22 cellular contexts compared by ENCODE assay signal in genomic region chr1:100502052-100502792, GRCh38. TPM values are rescaled to one million over a fixed set of nuclear protein-coding genes. Genes with fewer than 3 reads are reported as not detected.
DNase-seq lines count a peak whose midpoint lies in the region; ATAC-seq and TF ChIP-seq lines count a peak whose summit lies in the region.
"Had no signal": no experiment of that assay in that cellular context is flagged by ENCODE, and none has a peak within 500 bp of the region (broad histone marks: within the 10 kb centered on the region; RNA-seq: fewer than 3 reads in every experiment).

No MANE protein-coding gene starts in this region.

- intact Hi-C loops in posterior cingulate gyrus (cut with DNase I): no loop called here

- H3K27ac Mint-ChIP-seq in progenitor cell of endocrine pancreas: peak overlapping the region; percentile 52
- H3K27ac Mint-ChIP-seq: activated naive CD4-positive, alpha-beta T cell treated with anti-CD3 and anti-CD28 coated beads, Interleukin-2, amount 10 ng/mL, durations not matched to agents 7 days and 5 days; brain; stimulated activated naive B cell treated with anti-CD40 and anti-IgM and Interleukin-4, amounts not matched to agents 10 μg/mL and 1 μg/mL and 100 μg/mL, for 72 hours had no signal

- H3K27me3 Mint-ChIP-seq in progenitor cell of endocrine pancreas: no peaks in the 10 kb centered on the region
- H3K27me3 Mint-ChIP-seq: activated naive CD4-positive, alpha-beta T cell treated with anti-CD3 and anti-CD28 coated beads, Interleukin-2, amount 10 ng/mL, durations not matched to agents 7 days and 5 days; brain; stimulated activated naive B cell treated with anti-CD40 and anti-IgM and Interleukin-4, amounts not matched to agents 10 μg/mL and 1 μg/mL and 100 μg/mL, for 72 hours had no signal

- H3K36me3 Mint-ChIP-seq in progenitor cell of endocrine pancreas (ENCODE audit: insufficient read depth): peaks cover 28% of the 10 kb centered on the region

- TF ChIP-seq CTCF in progenitor cell of endocrine pancreas (IDR thresholded peaks at IDR 0.05; ENCODE audit: unreplicated experiment): no peak

- H3K9me3 Mint-ChIP-seq in progenitor cell of endocrine pancreas (ENCODE audit: low read depth): no peaks in the 10 kb centered on the region
- H3K9me3 Mint-ChIP-seq: activated naive CD4-positive, alpha-beta T cell treated with anti-CD3 and anti-CD28 coated beads, Interleukin-2, amount 10 ng/mL, durations not matched to agents 7 days and 5 days; brain; stimulated activated naive B cell treated with anti-CD40 and anti-IgM and Interleukin-4, amounts not matched to agents 10 μg/mL and 1 μg/mL and 100 μg/mL, for 72 hours had no signal

- H3K4me3 Mint-ChIP-seq in progenitor cell of endocrine pancreas (ENCODE audit: low read depth): no peak overlapping the region
- H3K4me3 Mint-ChIP-seq: activated naive CD4-positive, alpha-beta T cell treated with anti-CD3 and anti-CD28 coated beads, Interleukin-2, amount 10 ng/mL, durations not matched to agents 7 days and 5 days; brain; CD14-positive monocyte; stimulated activated naive B cell treated with anti-CD40 and anti-IgM and Interleukin-4, amounts not matched to agents 10 μg/mL and 1 μg/mL and 100 μg/mL, for 72 hours had no signal

- no peaks in the 10 kb centered on the region for H3K4me1 Mint-ChIP-seq in progenitor cell of endocrine pancreas (ENCODE audit: low read depth)
- H3K4me1 Mint-ChIP-seq: activated naive CD4-positive, alpha-beta T cell treated with anti-CD3 and anti-CD28 coated beads, Interleukin-2, amount 10 ng/mL, durations not matched to agents 7 days and 5 days; brain; stimulated activated naive B cell treated with anti-CD40 and anti-IgM and Interleukin-4, amounts not matched to agents 10 μg/mL and 1 μg/mL and 100 μg/mL, for 72 hours had no signal

- no peak for ATAC-seq in HG03457 (IDR thresholded peaks at IDR 0.05; ENCODE audit: unreplicated experiment)
- ATAC-seq: A549; HCT116; pancreas; stimulated activated naive B cell treated with anti-CD40 and anti-IgM and Interleukin-4, amounts not matched to agents 10 μg/mL and 1 μg/mL and 100 μg/mL, for 72 hours had no signal

- DNase-seq in NCI-H1436 (lab: John Stamatoyannopoulos, UW) (peak; percentile 41), NCI-H1436 treated with DMSO at 0.1 percent for 48 hours (lab: John Stamatoyannopoulos, UW) (no peak), NCI-H345 (lab: John Stamatoyannopoulos, UW) (peak; percentile 92), amniotic epithelial cell (ENCODE audit: low read depth) (peak; percentile 60), progenitor cell of endocrine pancreas (ENCODE audit: low spot score, unreplicated experiment) (no peak), GOT3 (lab: John Stamatoyannopoulos, UW) (no peak), posterior cingulate gyrus (no peak)
- DNase-seq: activated CD4-positive, alpha-beta T cell treated with anti-CD3 and anti-CD28 coated beads for 48 hours; activated naive CD4-positive, alpha-beta T cell treated with anti-CD3 and anti-CD28 coated beads, Interleukin-2, amount 10 ng/mL, durations not matched to agents 7 days and 5 days; GDM1; left ventricle myocardium inferior; NCI-H1694; pancreas; stimulated activated naive B cell treated with anti-CD40 and anti-IgM and Interleukin-4, amounts not matched to agents 10 μg/mL and 1 μg/mL and 100 μg/mL, for 72 hours; transverse colon had no signal

RNA-seq across cellular contexts. Expression of gene GPR88, which starts 35.7 kb away (rescaled TPM):
- not detected in 2 replicates for total RNA-seq in progenitor cell of endocrine pancreas
- total RNA-seq: left ventricle myocardium inferior; smooth muscle cell; T-helper 2 cell treated with Interferon-gamma antibody and Interleukin-4, amounts not matched to agents 100 ng/mL and 5 ng/mL, for 36 hours had no signal

Comparison
In these comparisons a context has a peak if more than half of its experiments do, and no peak if none do; other contexts are left out.
1. DNase-seq: peak in NCI-H1436 (single experiment), NCI-H345 (single experiment) and amniotic epithelial cell (single experiment); none in NCI-H1436 treated with DMSO at 0.1 percent for 48 hours (single experiment), progenitor cell of endocrine pancreas (single experiment), GOT3 (single experiment) and posterior cingulate gyrus (0 of 10).